In the genomic region with DNA sequence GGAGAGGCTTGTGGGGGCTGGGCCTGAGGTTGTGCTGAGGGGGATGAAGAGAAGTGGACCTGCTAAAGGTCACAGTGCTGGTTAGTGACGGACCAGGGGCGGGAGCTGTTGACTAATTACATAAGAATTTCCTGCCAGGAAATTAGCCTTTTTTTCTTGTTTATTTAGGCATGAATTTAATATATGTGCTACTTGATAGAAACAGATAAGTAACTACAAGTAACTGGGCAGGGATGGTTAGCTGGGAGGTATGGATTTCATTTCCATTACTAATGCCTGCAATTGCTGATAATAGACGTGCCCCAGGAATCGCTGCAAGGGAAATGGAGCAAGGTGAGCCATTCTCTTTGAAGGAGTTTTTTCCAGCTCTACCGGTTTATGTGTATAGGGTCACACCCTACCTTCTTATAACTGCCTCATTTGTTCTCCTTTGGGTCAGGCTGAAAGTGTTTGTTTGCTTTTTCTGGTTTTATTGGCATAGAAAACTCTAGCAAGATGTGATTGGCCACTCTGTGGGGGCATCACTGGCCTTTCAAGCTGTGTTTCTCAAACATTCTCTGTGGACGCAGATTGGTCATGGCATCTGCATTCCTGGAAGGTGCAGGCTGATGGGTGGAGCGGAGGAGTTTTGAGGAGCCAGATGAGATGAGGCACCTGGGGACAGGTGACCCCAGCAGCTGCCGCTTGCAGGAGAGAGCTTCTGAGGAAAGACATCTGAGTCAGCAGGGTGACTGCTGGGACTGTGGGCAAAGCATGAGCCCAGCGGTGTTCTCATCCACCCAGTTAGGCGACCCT, we compare ENCODE assay signal across 10 cellular contexts. TPM values are rescaled to one million over a fixed set of nuclear protein-coding genes. Genes with fewer than 3 reads are reported as not detected.
DNase-seq lines count a peak whose midpoint lies in the region; TF ChIP-seq lines count a peak whose summit lies in the region.
"Had no signal": no experiment of that assay in that cellular context is flagged by ENCODE, and none has a peak within 500 bp of the region (broad histone marks: within the 10 kb centered on the region; RNA-seq: fewer than 3 reads in every experiment).

No MANE protein-coding gene starts in this region.

- DNase-seq in AG08396 (ENCODE audit: low spot score) (peak; percentile 43), HuH-7 (ENCODE audit: low spot score) (peak; percentile 53), cardiac fibroblast (ENCODE audit: low read depth in 2 of 2) (peak; percentile 70 to 80), lung microvascular endothelial cell (ENCODE audit: low read depth in 2 of 2) (peak; percentile 45 to 84), GM19240 (ENCODE audit: insufficient read length, low spot score) (no peak), SKM-1 (lab: John Stamatoyannopoulos, UW; ENCODE audit: unreplicated experiment) (no peak), activated T-cell treated with anti-CD3 and anti-CD28 coated beads for 4 hours (no peak)
- no peak for DNase-seq in stimulated activated CD4-positive, alpha-beta T cell treated with anti-CD3 and anti-CD28 coated beads, Interleukin-2, amount 100 ng/mL, for 48 hours
- DNase-seq: Karpas-422, nucleus accumbens had no signal

- no peak for TF ChIP-seq CTCF in cardiac fibroblast (IDR thresholded peaks at IDR 0.05; ENCODE audit: low read depth, low read length)

- H3K4me3 ChIP-seq in cardiac fibroblast (replicated peaks in 1 of 2; ENCODE audit: low read depth in 2 of 2, low read length in 2 of 2), result peak overlapping the region in 1 of 2 donors; percentile 24

RNA-seq across cellular contexts. Expression of gene GPRC5A, which starts 19.0 kb away (rescaled TPM):
- 0.99 and 2.2 TPM in 2 replicates for total RNA-seq in lung microvascular endothelial cell

RNA-seq across cellular contexts. Expression of gene DDX47, which starts 59.2 kb away (rescaled TPM):
- 36.6 and 42.3 TPM in 2 replicates for total RNA-seq in lung microvascular endothelial cell

Comparison
In these comparisons a context has a peak if more than half of its experiments do, and no peak if none do; other contexts are left out.
1. DNase-seq: peak in AG08396 (single experiment), HuH-7 (single experiment), cardiac fibroblast (2 of 2) and lung microvascular endothelial cell (2 of 2); none in stimulated activated CD4-positive, alpha-beta T cell treated with anti-CD3 and anti-CD28 coated beads, Interleukin-2, amount 100 ng/mL, for 48 hours (0 of 2), GM19240 (single experiment), SKM-1 (single experiment) and activated T-cell treated with anti-CD3 and anti-CD28 coated beads for 4 hours (single experiment).